26 cellular contexts compared by ENCODE assay signal in the genomic region with DNA sequence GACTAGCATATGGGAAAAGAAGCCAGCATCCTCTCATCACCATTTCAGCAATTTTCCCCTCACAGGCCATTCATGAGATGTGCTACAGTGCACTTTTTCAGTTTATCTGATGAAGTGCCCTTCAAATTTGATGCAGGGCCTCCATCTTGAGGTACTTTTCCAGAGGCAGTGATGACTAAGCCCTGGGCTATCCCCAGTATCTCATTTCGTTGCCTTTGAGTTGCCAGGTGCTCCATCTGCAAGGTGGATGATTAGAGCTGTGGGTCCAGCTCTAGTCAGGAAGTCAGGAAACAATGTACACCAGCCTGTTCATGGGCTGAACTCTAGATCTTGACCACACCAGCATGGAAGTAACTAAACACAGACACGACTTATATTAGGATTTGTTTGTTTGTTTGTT.
"Had no signal": no experiment of that assay in that cellular context is flagged by ENCODE, and none has a peak within 500 bp of the region (broad histone marks: within the 10 kb centered on the region; RNA-seq: fewer than 3 reads in every experiment).

No MANE protein-coding gene starts in this region.

- H3K27me3 ChIP-seq: heart right ventricle, neural progenitor cell, ovary, right atrium auricular region, transverse colon had no signal

- H3K36me3 ChIP-seq: heart right ventricle, left ventricle myocardium inferior, lower lobe of right lung, neural progenitor cell, ovary, right atrium auricular region, thoracic aorta, transverse colon had no signal

- H3K27ac ChIP-seq: coronary artery, heart right ventricle, left ventricle myocardium inferior, lower lobe of right lung, neural progenitor cell, ovary, right atrium auricular region, thoracic aorta, transverse colon had no signal

- H3K4me3 ChIP-seq: coronary artery, heart right ventricle, left ventricle myocardium inferior, lower lobe of right lung, neural progenitor cell, ovary, right atrium auricular region, thoracic aorta, transverse colon had no signal

- FAIRE-seq: endothelial cell of umbilical vein, frontal cortex, islet of Langerhans had no signal

- H2AFZ ChIP-seq: neural progenitor cell had no signal

- ATAC-seq: heart right ventricle; left cardiac atrium; lower lobe of right lung; natural killer cell treated with Interleukin-12 subunit alpha and Interleukin-12 subunit beta and Interleukin-15 and Interleukin-18, amount 100 ng/mL, for 72 hours; stimulated activated naive B cell treated with anti-CD40 and anti-IgM and Interleukin-4, amounts not matched to agents 10 μg/mL and 1 μg/mL and 100 μg/mL, for 72 hours; stimulated activated naive CD8-positive, alpha-beta T cell treated with anti-CD3 and anti-CD28 coated beads, Interleukin-15, amount 100 ng/mL, for 72 hours had no signal

- H3K4me2 ChIP-seq: neural progenitor cell had no signal

- DNase-seq: effector CD4-positive, alpha-beta T cell; endodermal cell; heart right ventricle; hypothalamus; left cardiac atrium; left ventricle myocardium inferior; lower lobe of right lung; mesenchymal stem cell; midbrain; nucleus accumbens; ovary; stimulated activated CD4-positive, alpha-beta T cell treated with anti-CD3 and anti-CD28 coated beads, Interleukin-15, amount 100 ng/mL, for 24 hours; stimulated activated CD4-positive, alpha-beta T cell treated with anti-CD3 and anti-CD28 coated beads, Interleukin-2, amount 100 ng/mL, for 24 hours; stimulated activated CD4-positive, alpha-beta T cell treated with anti-CD3 and anti-CD28 coated beads, Interleukin-4, amount 100 ng/mL, for 4 hours; stimulated activated naive B cell treated with anti-CD40 and anti-IgM and Interleukin-4, amounts not matched to agents 10 μg/mL and 1 μg/mL and 100 μg/mL, for 72 hours; stimulated activated naive CD8-positive, alpha-beta T cell treated with anti-CD3 and anti-CD28 coated beads, Interleukin-15, amount 100 ng/mL, for 72 hours; substantia nigra; transverse colon had no signal

- H3K4me1 ChIP-seq: heart right ventricle, left ventricle myocardium inferior, lower lobe of right lung, neural progenitor cell, right atrium auricular region, transverse colon had no signal

- H3K9ac ChIP-seq: neural progenitor cell had no signal

- H3K9me3 ChIP-seq: lower lobe of right lung, right atrium auricular region, thoracic aorta, transverse colon had no signal
